Comparison of ENCODE assay signal across 8 cellular contexts in the genomic region with DNA sequence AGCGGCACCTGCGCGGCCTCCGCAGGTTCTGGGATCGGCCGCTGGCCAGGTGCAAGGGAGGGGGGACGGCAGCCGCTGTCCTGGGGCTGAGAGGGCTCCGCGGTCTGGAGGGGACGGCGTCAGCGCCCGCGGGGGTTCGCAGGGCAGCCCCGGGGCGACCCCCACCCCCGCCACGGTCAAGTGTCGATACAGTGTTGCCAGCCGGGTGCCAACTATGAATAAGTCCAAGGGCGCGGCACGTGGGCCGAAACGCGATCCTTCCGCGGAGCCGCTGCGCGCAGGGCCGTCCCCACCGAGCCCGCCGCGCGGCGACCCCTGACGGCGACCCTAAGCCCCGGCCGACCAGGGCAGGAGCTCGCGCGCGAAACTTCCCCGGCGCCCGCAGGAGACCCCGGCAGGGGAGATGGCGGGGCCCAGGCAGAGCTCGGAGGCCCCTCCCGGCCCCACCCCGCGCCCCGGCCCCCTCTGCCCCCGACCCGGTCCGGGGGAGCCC. TPM values are rescaled to one million over a fixed set of nuclear protein-coding genes. Genes with fewer than 3 reads are reported as not detected.
DNase-seq lines count a peak whose midpoint lies in the region; ATAC-seq and TF ChIP-seq lines count a peak whose summit lies in the region.

No MANE protein-coding gene starts in this region.

- H3K36me3 ChIP-seq in endodermal cell (ENCODE audit: control insufficient read depth, insufficient read depth, low read length) (peaks cover 3% of the 10 kb centered on the region), mucosa of stomach (ENCODE audit: control insufficient read depth, insufficient read depth, low read length) (no peaks in the 10 kb centered on the region), tibial artery (no peaks in the 10 kb centered on the region)

- TF ChIP-seq CTCF in endodermal cell (conservative IDR thresholded peaks at IDR 0.05) (no peak), tibial artery (IDR thresholded peaks at IDR 0.05) (no peak)

- H3K27ac ChIP-seq in endodermal cell (ENCODE audit: low read depth, low read length) = no peak overlapping the region
- H3K27ac ChIP-seq in tibial artery = peak overlapping the region; percentile 62 to 70

- intact Hi-C loops in tibial artery (cut with DNase I; ENCODE audit: low total_unique reads) = loop anchor here (10.0 kb wide), 1 partner anchor 150 kb away; the partner anchor contains the start of gene TRAPPC10

- peak overlapping the region; percentile 44 for H3K4me3 Mint-ChIP-seq in endodermal cell

- 0 to 1% methylated on average over 15 to 59 of the region's 61 CpGs for WGBS in endodermal cell (ENCODE audit: insufficient coverage in 1 of 2, insufficient read length in 1 of 2), 2 experiments

- TF ChIP-seq RAD21 in Ishikawa (IDR thresholded peaks at IDR 0.05; ENCODE audit: low read depth) = no peak

- DNase-seq in Daoy (ENCODE audit: low read depth) = peak; percentile 33
- peak; percentile 21 for DNase-seq in activated CD4-positive, alpha-beta T cell treated with anti-CD3 and anti-CD28 coated beads for 1 hour
- peak; percentile 84 for DNase-seq in endodermal cell
- no peak for DNase-seq in tibial artery
- no peak for DNase-seq in occipital lobe (lab: John Stamatoyannopoulos, UW)

- TF ChIP-seq EP300 in Ishikawa (IDR thresholded peaks at IDR 0.05; ENCODE audit: borderline replicate concordance) = no peak

- no peaks in the 10 kb centered on the region for H3K9me3 ChIP-seq in endodermal cell (ENCODE audit: control insufficient read depth, low read length)
- no peaks in the 10 kb centered on the region for H3K9me3 ChIP-seq in mucosa of stomach (ENCODE audit: control insufficient read depth, low read length)
- H3K9me3 ChIP-seq in tibial artery = no peaks in the 10 kb centered on the region

- H3K4me1 Mint-ChIP-seq in endodermal cell = peaks cover 29% of the 10 kb centered on the region

- no peak for ATAC-seq in HG03175 (IDR thresholded peaks at IDR 0.05; ENCODE audit: unreplicated experiment)

- H3K9me3 Mint-ChIP-seq in endodermal cell = no peaks in the 10 kb centered on the region

- H3K4me1 ChIP-seq in endodermal cell (ENCODE audit: control insufficient read depth, insufficient read depth, low read length) = peaks cover 5% of the 10 kb centered on the region
- H3K4me1 ChIP-seq in mucosa of stomach (ENCODE audit: control insufficient read depth, insufficient read depth, low read length) = peaks cover 42% of the 10 kb centered on the region
- H3K4me1 ChIP-seq in tibial artery = peaks cover 0 to 39% (median 18%) of the 10 kb centered on the region in 4 donors

- peaks cover 11% of the 10 kb centered on the region for H3K36me3 Mint-ChIP-seq in endodermal cell (ENCODE audit: low read depth)

- H3K27ac Mint-ChIP-seq in endodermal cell = no peak overlapping the region

- H3K27me3 Mint-ChIP-seq in endodermal cell (ENCODE audit: insufficient read depth) = no peaks in the 10 kb centered on the region

- H3K4me3 ChIP-seq in endodermal cell (ENCODE audit: low read length) (peak overlapping the region; percentile 66), mucosa of stomach (ENCODE audit: low read length) (no peak overlapping the region), tibial artery (peak overlapping the region; percentile 76 to 91)

- H3K9ac ChIP-seq in endodermal cell (ENCODE audit: extremely low read depth, low read length, poor library complexity, severe bottlenecking) (no peak overlapping the region), mucosa of stomach (ENCODE audit: low read length) (peak overlapping the region; percentile 60)

- H3K27me3 ChIP-seq in endodermal cell (ENCODE audit: control insufficient read depth, insufficient read depth, low read length, poor library complexity, severe bottlenecking) = no peaks in the 10 kb centered on the region
- H3K27me3 ChIP-seq in mucosa of stomach (ENCODE audit: control insufficient read depth, insufficient read depth, low read length) = no peaks in the 10 kb centered on the region
- H3K27me3 ChIP-seq in tibial artery = no peaks in the 10 kb centered on the region

TF ChIP-seq in Ishikawa, 13 proteins besides CTCF, POLR2A, EP300 and RAD21:
- TF ChIP-seq TEAD4 (IDR thresholded peaks at IDR 0.05) (no peak), CEBPB (IDR thresholded peaks at IDR 0.05) (no peak), TAF1 (IDR thresholded peaks at IDR 0.05; ENCODE audit: low read depth) (no peak; the same call in 1 of the 2 replicates), CREB1 (IDR thresholded peaks at IDR 0.05; ENCODE audit: low read depth) (no peak), MAX (IDR thresholded peaks at IDR 0.05) (peak; percentile 94), ZBTB7A (IDR thresholded peaks at IDR 0.05; ENCODE audit: low read depth) (peak; percentile 85), FOXM1 (IDR thresholded peaks at IDR 0.05; ENCODE audit: borderline replicate concordance, low read depth) (no peak), YY1 (IDR thresholded peaks at IDR 0.05; ENCODE audit: low read depth) (no peak; the same call in 1 of the 2 replicates), NFIC (IDR thresholded peaks at IDR 0.05) (peak; percentile 41; the same call in 1 of the 2 replicates), TCF12 (IDR thresholded peaks at IDR 0.05; ENCODE audit: low read depth) (peak; percentile 37; the same call in 1 of the 2 replicates), REST (IDR thresholded peaks at IDR 0.05; ENCODE audit: low read depth) (no peak)
- TF ChIP-seq, protein P1, sequence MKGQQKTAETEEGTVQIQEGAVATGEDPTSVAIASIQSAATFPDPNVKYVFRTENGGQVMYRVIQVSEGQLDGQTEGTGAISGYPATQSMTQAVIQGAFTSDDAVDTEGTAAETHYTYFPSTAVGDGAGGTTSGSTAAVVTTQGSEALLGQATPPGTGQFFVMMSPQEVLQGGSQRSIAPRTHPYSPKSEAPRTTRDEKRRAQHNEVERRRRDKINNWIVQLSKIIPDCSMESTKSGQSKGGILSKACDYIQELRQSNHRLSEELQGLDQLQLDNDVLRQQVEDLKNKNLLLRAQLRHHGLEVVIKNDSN (IDR thresholded peaks at IDR 0.05) = peak; percentile 71

RNA-seq across cellular contexts. Expression of gene AGPAT3, which starts 0.7 kb away (rescaled TPM):
- 39.3 and 43.3 TPM in 2 replicates for total RNA-seq in Daoy (2014; rRNA removed; shearing (Covaris generic))
- total RNA-seq in endodermal cell = 10 to 100 TPM; 44.0 to 74.4 TPM
- polyA plus RNA-seq in endodermal cell (2013, experiment 1 of 2) = 22.2 TPM
- 21.4 TPM for polyA plus RNA-seq in endodermal cell (2013, experiment 2 of 2)
- 34.9 TPM for total RNA-seq in occipital lobe

Comparison
In these comparisons a context has a peak if more than half of its experiments do, and no peak if none do; other contexts are left out.
1. DNase-seq: peak in Daoy (single experiment), activated CD4-positive, alpha-beta T cell treated with anti-CD3 and anti-CD28 coated beads for 1 hour (single experiment) and endodermal cell (single experiment); none in tibial artery (0 of 2) and occipital lobe (single experiment).